Comparison of ENCODE assay signal across 19 cellular contexts in genomic region chr16:12366313-12366712, GRCh38.
DNase-seq lines count a peak whose midpoint lies in the region; ATAC-seq and TF ChIP-seq lines count a peak whose summit lies in the region.
"Had no signal": no experiment of that assay in that cellular context is flagged by ENCODE, and none has a peak within 500 bp of the region (broad histone marks: within the 10 kb centered on the region; RNA-seq: fewer than 3 reads in every experiment).

No MANE protein-coding gene starts in this region.

- H3K79me2 ChIP-seq in GM23338 (replicated peaks; ENCODE audit: insufficient read depth), result no peaks in the 10 kb centered on the region

- ATAC-seq in GM23338, result peak; percentile 21; the same call in 2 of the 3 replicates
- ATAC-seq in activated T-helper 17 cell treated with anti-CD3 and anti-CD28 coated beads, Interleukin-2, amount 50 U/mL, for 72 hours (replicated peaks), result no peak
- no peak for ATAC-seq in GM21619 (IDR thresholded peaks at IDR 0.05; ENCODE audit: unreplicated experiment)
- ATAC-seq: PC-3 had no signal

- H3F3A ChIP-seq in GM23338 (replicated peaks; ENCODE audit: low read depth), result no peaks in the 10 kb centered on the region

- no peak overlapping the region for H3K4me3 Mint-ChIP-seq in GM23338
- H3K4me3 Mint-ChIP-seq in activated T-helper 17 cell treated with anti-CD3 and anti-CD28 coated beads, Interleukin-2, amount 50 U/mL, for 72 hours, result no peak overlapping the region
- H3K4me3 Mint-ChIP-seq: CD4-positive, alpha-beta T cell had no signal

- no peaks in the 10 kb centered on the region for H3K27me3 ChIP-seq in GM23338 (ENCODE audit: insufficient read depth)
- H3K27me3 ChIP-seq: BLaER1 had no signal

- no peak for TF ChIP-seq CTCF in GM23338 (conservative IDR thresholded peaks at IDR 0.05; ENCODE audit: low read depth in 2 of 2)

- H3K36me3 ChIP-seq in GM23338 (ENCODE audit: insufficient read depth), result no peaks in the 10 kb centered on the region

- no peak overlapping the region for H3K27ac ChIP-seq in GM23338 (ENCODE audit: low read depth)
- H3K27ac ChIP-seq: BLaER1 had no signal

- DNase-seq in GM23338 (ENCODE audit: low spot score) (no peak), NCI-H69 (lab: John Stamatoyannopoulos, UW) (peak; percentile 14), mesenteric fat pad (ENCODE audit: low spot score) (peak; percentile 45), inferior parietal cortex (ENCODE audit: extremely low spot score) (no peak), hypothalamus (lab: John Stamatoyannopoulos, UW) (no peak), superior temporal gyrus (ENCODE audit: extremely low spot score) (no peak)
- DNase-seq: CD4-positive, alpha-beta T cell; COR-L47; DMS79 treated with DMSO at 0.1 percent for 48 hours; Kasumi-1; NCI-H1417; NCI-H187; NCI-H446; NCI-H526; PC-3; Right ventricle myocardium superior had no signal

- H3K27me3 Mint-ChIP-seq in GM23338 (ENCODE audit: insufficient read depth, low read depth, poor library complexity), result peaks cover 2% of the 10 kb centered on the region
- no peaks in the 10 kb centered on the region for H3K27me3 Mint-ChIP-seq in activated T-helper 17 cell treated with anti-CD3 and anti-CD28 coated beads, Interleukin-2, amount 50 U/mL, for 72 hours
- H3K27me3 Mint-ChIP-seq: CD4-positive, alpha-beta T cell had no signal

- no peak overlapping the region for H3K4me3 ChIP-seq in GM23338
- H3K4me3 ChIP-seq: BLaER1 had no signal

- peak overlapping the region; percentile 11; the same call in 1 of the 2 replicates for H3K27ac Mint-ChIP-seq in GM23338
- peak overlapping the region; percentile 4 for H3K27ac Mint-ChIP-seq in activated T-helper 17 cell treated with anti-CD3 and anti-CD28 coated beads, Interleukin-2, amount 50 U/mL, for 72 hours
- H3K27ac Mint-ChIP-seq: CD4-positive, alpha-beta T cell had no signal

- H3K4me1 ChIP-seq in GM23338 (ENCODE audit: insufficient read depth), result peaks cover 4% of the 10 kb centered on the region; the same call in 1 of the 2 replicates

- no peaks in the 10 kb centered on the region for H3K36me3 Mint-ChIP-seq in GM23338 (ENCODE audit: low read depth)
- no peaks in the 10 kb centered on the region for H3K36me3 Mint-ChIP-seq in activated T-helper 17 cell treated with anti-CD3 and anti-CD28 coated beads, Interleukin-2, amount 50 U/mL, for 72 hours (ENCODE audit: low read depth)

- H3K4me2 ChIP-seq in GM23338, result no peak overlapping the region
- H3K4me2 ChIP-seq: BLaER1 had no signal

- H3K9me3 Mint-ChIP-seq in GM23338, result no peaks in the 10 kb centered on the region
- no peaks in the 10 kb centered on the region for H3K9me3 Mint-ChIP-seq in activated T-helper 17 cell treated with anti-CD3 and anti-CD28 coated beads, Interleukin-2, amount 50 U/mL, for 72 hours
- H3K9me3 Mint-ChIP-seq: CD4-positive, alpha-beta T cell had no signal

- peaks cover 8% of the 10 kb centered on the region; the same call in 2 of the 3 replicates for H3K4me1 Mint-ChIP-seq in GM23338
- H3K4me1 Mint-ChIP-seq in activated T-helper 17 cell treated with anti-CD3 and anti-CD28 coated beads, Interleukin-2, amount 50 U/mL, for 72 hours, result no peaks in the 10 kb centered on the region

- no peaks in the 10 kb centered on the region for H4K20me1 ChIP-seq in GM23338 (replicated peaks; ENCODE audit: insufficient read depth)
- H4K20me1 ChIP-seq: BLaER1 had no signal

- peak overlapping the region; percentile 73; the same call in 1 of the 2 replicates for H2AFZ ChIP-seq in GM23338

- H3K9me2 ChIP-seq in GM23338 (ENCODE audit: insufficient read depth), result no peaks in the 10 kb centered on the region

TF ChIP-seq in GM23338, 12 proteins besides CTCF, POLR2A, EP300 and RAD21:
- TF ChIP-seq, protein P1, sequence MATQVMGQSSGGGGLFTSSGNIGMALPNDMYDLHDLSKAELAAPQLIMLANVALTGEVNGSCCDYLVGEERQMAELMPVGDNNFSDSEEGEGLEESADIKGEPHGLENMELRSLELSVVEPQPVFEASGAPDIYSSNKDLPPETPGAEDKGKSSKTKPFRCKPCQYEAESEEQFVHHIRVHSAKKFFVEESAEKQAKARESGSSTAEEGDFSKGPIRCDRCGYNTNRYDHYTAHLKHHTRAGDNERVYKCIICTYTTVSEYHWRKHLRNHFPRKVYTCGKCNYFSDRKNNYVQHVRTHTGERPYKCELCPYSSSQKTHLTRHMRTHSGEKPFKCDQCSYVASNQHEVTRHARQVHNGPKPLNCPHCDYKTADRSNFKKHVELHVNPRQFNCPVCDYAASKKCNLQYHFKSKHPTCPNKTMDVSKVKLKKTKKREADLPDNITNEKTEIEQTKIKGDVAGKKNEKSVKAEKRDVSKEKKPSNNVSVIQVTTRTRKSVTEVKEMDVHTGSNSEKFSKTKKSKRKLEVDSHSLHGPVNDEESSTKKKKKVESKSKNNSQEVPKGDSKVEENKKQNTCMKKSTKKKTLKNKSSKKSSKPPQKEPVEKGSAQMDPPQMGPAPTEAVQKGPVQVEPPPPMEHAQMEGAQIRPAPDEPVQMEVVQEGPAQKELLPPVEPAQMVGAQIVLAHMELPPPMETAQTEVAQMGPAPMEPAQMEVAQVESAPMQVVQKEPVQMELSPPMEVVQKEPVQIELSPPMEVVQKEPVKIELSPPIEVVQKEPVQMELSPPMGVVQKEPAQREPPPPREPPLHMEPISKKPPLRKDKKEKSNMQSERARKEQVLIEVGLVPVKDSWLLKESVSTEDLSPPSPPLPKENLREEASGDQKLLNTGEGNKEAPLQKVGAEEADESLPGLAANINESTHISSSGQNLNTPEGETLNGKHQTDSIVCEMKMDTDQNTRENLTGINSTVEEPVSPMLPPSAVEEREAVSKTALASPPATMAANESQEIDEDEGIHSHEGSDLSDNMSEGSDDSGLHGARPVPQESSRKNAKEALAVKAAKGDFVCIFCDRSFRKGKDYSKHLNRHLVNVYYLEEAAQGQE (IDR thresholded peaks at IDR 0.05; ENCODE audit: unreplicated experiment), result no peak
TF ChIP-seq in GM23338: peak in this region for 0.

Comparison
In these comparisons a context has a peak if more than half of its experiments do, and no peak if none do; other contexts are left out.
1. DNase-seq: peak in NCI-H69 (single experiment) and mesenteric fat pad (single experiment); none in GM23338 (single experiment), inferior parietal cortex (single experiment), hypothalamus (0 of 51) and superior temporal gyrus (single experiment).